Comparison of ENCODE assay signal across 18 cellular contexts in the genomic region with DNA sequence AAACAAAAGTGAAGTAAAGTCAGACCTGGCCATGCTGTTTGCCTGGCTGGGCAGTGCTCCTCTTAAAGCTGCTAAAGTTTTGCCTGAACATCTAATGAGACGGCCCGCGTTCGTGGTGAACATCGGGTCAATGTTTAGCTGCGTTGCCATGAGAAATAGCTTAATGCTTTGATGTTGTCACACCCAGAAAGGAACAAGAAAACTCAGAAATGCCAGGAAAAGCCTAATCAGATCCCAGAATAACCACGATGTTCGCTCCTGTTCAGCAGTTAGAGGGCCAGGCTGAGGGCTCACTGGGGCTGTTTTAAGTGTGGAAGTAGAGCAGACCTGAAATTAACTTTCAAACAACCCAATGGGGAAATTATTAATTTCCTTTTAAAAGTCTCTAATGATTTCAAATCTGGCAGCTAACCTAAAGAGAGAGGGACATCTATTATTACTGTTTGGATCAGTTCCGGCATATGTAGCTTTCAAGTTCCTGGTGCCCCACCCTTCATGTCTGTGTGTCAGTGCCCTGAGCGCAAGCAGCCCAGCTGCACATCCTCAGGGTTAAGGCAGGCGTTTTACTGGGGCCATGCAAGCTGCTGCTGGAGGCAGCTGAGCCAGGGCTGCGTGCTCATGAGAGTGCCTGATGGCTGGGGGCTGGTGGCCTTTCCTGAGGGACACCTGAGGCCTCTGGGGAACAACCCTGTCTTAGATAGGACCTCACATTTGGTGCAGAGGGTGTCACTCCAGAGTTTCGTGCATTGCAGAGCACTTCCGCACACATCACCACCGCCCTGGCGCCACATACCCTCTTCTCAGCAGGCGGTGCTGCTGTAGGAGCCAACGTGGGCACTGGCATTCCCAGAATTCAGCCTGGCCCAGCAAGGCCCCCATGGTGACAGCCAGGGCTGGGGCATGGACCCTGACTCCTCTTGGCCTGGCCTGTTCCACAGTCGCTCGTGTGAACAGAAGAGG.
"Had no signal": no experiment of that assay in that cellular context is flagged by ENCODE, and none has a peak within 500 bp of the region (broad histone marks: within the 10 kb centered on the region; RNA-seq: fewer than 3 reads in every experiment).

No MANE protein-coding gene starts in this region.

- H3K4me3 Mint-ChIP-seq: activated naive CD8-positive, alpha-beta T cell treated with anti-CD3 and anti-CD28 coated beads, Interleukin-2, amount 50 U/mL, for 24 hours; activated T-helper 17 cell treated with anti-CD3 and anti-CD28 coated beads, Interleukin-2, amount 50 U/mL, for 72 hours; naive thymus-derived CD4-positive, alpha-beta T cell; stimulated activated naive CD8-positive, alpha-beta T cell treated with anti-CD3 and anti-CD28 coated beads, Interleukin-15, amount 100 ng/mL, for 72 hours; T-cell had no signal

- H3K79me2 ChIP-seq: hepatocyte had no signal

- H3K36me3 ChIP-seq: lower lobe of right lung had no signal

- H3K36me3 Mint-ChIP-seq: naive thymus-derived CD4-positive, alpha-beta T cell; T-cell had no signal

- H3K27ac Mint-ChIP-seq: activated naive CD8-positive, alpha-beta T cell treated with anti-CD3 and anti-CD28 coated beads, Interleukin-2, amount 50 U/mL, for 24 hours; activated T-helper 17 cell treated with anti-CD3 and anti-CD28 coated beads, Interleukin-2, amount 50 U/mL, for 72 hours; naive thymus-derived CD4-positive, alpha-beta T cell; stimulated activated naive CD8-positive, alpha-beta T cell treated with anti-CD3 and anti-CD28 coated beads, Interleukin-15, amount 100 ng/mL, for 72 hours; T-cell had no signal

- H3K4me2 ChIP-seq: hepatocyte had no signal

- H3K27me3 ChIP-seq: dorsolateral prefrontal cortex, hepatocyte, neutrophil, testis had no signal

- H3K4me3 ChIP-seq: dorsolateral prefrontal cortex, hepatocyte, lower lobe of right lung, SK-N-MC, testis had no signal

- H3K9me3 Mint-ChIP-seq: activated naive CD8-positive, alpha-beta T cell treated with anti-CD3 and anti-CD28 coated beads, Interleukin-2, amount 50 U/mL, for 24 hours; activated T-helper 17 cell treated with anti-CD3 and anti-CD28 coated beads, Interleukin-2, amount 50 U/mL, for 72 hours; naive thymus-derived CD4-positive, alpha-beta T cell; stimulated activated naive CD8-positive, alpha-beta T cell treated with anti-CD3 and anti-CD28 coated beads, Interleukin-15, amount 100 ng/mL, for 72 hours; T-cell had no signal

- H3K27ac ChIP-seq: dorsolateral prefrontal cortex, hepatocyte, lower lobe of right lung, neutrophil, SK-N-MC, testis had no signal

- H2AFZ ChIP-seq: hepatocyte had no signal

- H3K9me3 ChIP-seq: lower lobe of right lung, neutrophil, testis had no signal

- H3K4me1 Mint-ChIP-seq: activated naive CD8-positive, alpha-beta T cell treated with anti-CD3 and anti-CD28 coated beads, Interleukin-2, amount 50 U/mL, for 24 hours; activated T-helper 17 cell treated with anti-CD3 and anti-CD28 coated beads, Interleukin-2, amount 50 U/mL, for 72 hours; stimulated activated naive CD8-positive, alpha-beta T cell treated with anti-CD3 and anti-CD28 coated beads, Interleukin-15, amount 100 ng/mL, for 72 hours; T-cell had no signal

- DNase-seq: activated naive CD4-positive, alpha-beta T cell treated with Interleukin-2 at 50 U/mL for 16 hours; activated naive CD8-positive, alpha-beta T cell treated with anti-CD3 and anti-CD28 coated beads, Interleukin-2, amount 50 U/mL, for 24 hours; activated T-cell treated with anti-CD3 and anti-CD28 coated beads for 4 hours; aorta; dorsolateral prefrontal cortex; erythroblast; kidney glomerular epithelial cell; lower lobe of right lung; naive thymus-derived CD4-positive, alpha-beta T cell; right cardiac atrium; stimulated activated naive CD8-positive, alpha-beta T cell treated with anti-CD3 and anti-CD28 coated beads, Interleukin-15, amount 100 ng/mL, for 72 hours; T-cell; T1000; testis had no signal
